27 cellular contexts compared by ENCODE assay signal in the genomic region with DNA sequence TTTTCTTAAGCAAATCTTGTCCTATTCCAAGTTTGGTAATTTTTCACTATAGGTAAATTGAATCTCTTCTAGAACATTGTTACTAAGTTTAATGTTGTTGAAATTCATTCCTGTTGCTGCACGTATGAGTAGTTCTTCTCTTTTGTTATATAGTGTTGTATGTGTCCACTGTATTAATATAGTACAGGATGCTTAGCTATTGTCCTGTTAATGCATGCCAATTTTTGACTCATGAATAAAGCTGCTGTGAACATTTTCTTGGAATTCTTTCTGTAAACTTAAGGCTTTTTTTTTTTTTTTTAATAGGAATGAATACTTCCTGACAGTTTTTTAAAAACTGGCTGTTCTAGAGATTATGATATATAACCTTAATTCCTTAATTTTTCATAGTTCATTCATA.
DNase-seq lines count a peak whose midpoint lies in the region; FAIRE-seq and TF ChIP-seq lines count a peak whose summit lies in the region.
"Had no signal": no experiment of that assay in that cellular context is flagged by ENCODE, and none has a peak within 500 bp of the region (broad histone marks: within the 10 kb centered on the region; RNA-seq: fewer than 3 reads in every experiment).

No MANE protein-coding gene starts in this region.

- no peak overlapping the region for H3K4me3 ChIP-seq in astrocyte (ENCODE audit: insufficient read depth, low read depth, low read length)
- H3K4me3 ChIP-seq in fibroblast of lung (replicated peaks in 1 of 4; ENCODE audit: control extremely low read depth in 1 of 4, insufficient read depth in 1 of 4, low read depth in 3 of 4, low read length in 4 of 4) = no peak overlapping the region
- H3K4me3 ChIP-seq: GM23338, Peyer's patch had no signal

- H3K27ac ChIP-seq in astrocyte (ENCODE audit: low read depth, low read length) (no peak overlapping the region), fibroblast of lung (ENCODE audit: insufficient read depth, low read length) (no peak overlapping the region)
- H3K27ac ChIP-seq: Peyer's patch had no signal

- H3K79me2 ChIP-seq in astrocyte (ENCODE audit: insufficient read depth, low read length) (no peaks in the 10 kb centered on the region), fibroblast of lung (ENCODE audit: control insufficient read depth, insufficient read depth, low read length) (no peaks in the 10 kb centered on the region)

- DNase-seq in HCEC 1CT = peak; percentile 58
- peak; percentile 68 for DNase-seq in astrocyte (ENCODE audit: low read depth)
- peak; percentile 48 to 74 for DNase-seq in fibroblast of lung (ENCODE audit: low read depth in 2 of 2)
- no peak for DNase-seq in HuH-7.5 (ENCODE audit: low spot score)
- DNase-seq in NCI-H524 (lab: John Stamatoyannopoulos, UW) = no peak
- no peak for DNase-seq in NCI-H510A (lab: John Stamatoyannopoulos, UW)
- no peak for DNase-seq in NCI-H2227 (lab: John Stamatoyannopoulos, UW; ENCODE audit: unreplicated experiment)
- DNase-seq: BE2C; CD8-positive, alpha-beta memory T cell; DMS 273 treated with DMSO at 0.1 percent for 48 hours; DMS79 treated with DMSO at 0.1 percent for 48 hours; H9; Karpas-422; MV-4-11; NCI-H1105 treated with DMSO at 0.1 percent for 48 hours; NCI-H2029; NCI-H446 treated with DMSO at 0.1 percent for 48 hours; NCI-H69; OCI-M1; Peyer's patch; SIG-M5; SK-N-SH; SW 1271 had no signal

- no peaks in the 10 kb centered on the region for H3K27me3 ChIP-seq in astrocyte (ENCODE audit: insufficient read depth, low read length)
- H3K27me3 ChIP-seq in fibroblast of lung (ENCODE audit: control insufficient read depth, insufficient read depth, low read length) = no peaks in the 10 kb centered on the region
- H3K27me3 ChIP-seq: BE2C, Peyer's patch had no signal

- no peak overlapping the region for H3K27ac Mint-ChIP-seq in astrocyte (ENCODE audit: unreplicated experiment)
- H3K27ac Mint-ChIP-seq: CD14-positive monocyte; CD8-positive, alpha-beta memory T cell; GM23338; H9; T-helper 1 cell treated with Interleukin-12 subunit alpha and Interleukin-12 subunit beta and Interleukin-4 antibody, amounts not matched to agents 30 μg/mL and 1 μg/mL, for 36 hours had no signal

- H3K9me3 Mint-ChIP-seq in astrocyte (ENCODE audit: unreplicated experiment) = peaks cover 5% of the 10 kb centered on the region
- H3K9me3 Mint-ChIP-seq: T-helper 1 cell treated with Interleukin-12 subunit alpha and Interleukin-12 subunit beta and Interleukin-4 antibody, amounts not matched to agents 30 μg/mL and 1 μg/mL, for 36 hours had no signal

- H3K4me1 ChIP-seq in astrocyte (ENCODE audit: insufficient read depth, low read length) = no peaks in the 10 kb centered on the region
- H3K4me1 ChIP-seq in fibroblast of lung (ENCODE audit: control insufficient read depth, extremely low read depth, insufficient read depth, low read length) = no peaks in the 10 kb centered on the region
- H3K4me1 ChIP-seq: BE2C, Peyer's patch had no signal

- TF ChIP-seq CTCF in astrocyte (IDR thresholded peaks at IDR 0.05; ENCODE audit: insufficient read depth, low read depth, low read length) (no peak), fibroblast of lung (conservative IDR thresholded peaks at IDR 0.05 in 1 of 2, IDR thresholded peaks at IDR 0.05 in 1 of 2; ENCODE audit: low read depth in 1 of 2, low read length in 2 of 2) (no peak)

- no peak overlapping the region for H3K4me3 Mint-ChIP-seq in astrocyte (ENCODE audit: unreplicated experiment)
- H3K4me3 Mint-ChIP-seq: CD14-positive monocyte; CD8-positive, alpha-beta memory T cell; GM23338; H9; T-helper 1 cell treated with Interleukin-12 subunit alpha and Interleukin-12 subunit beta and Interleukin-4 antibody, amounts not matched to agents 30 μg/mL and 1 μg/mL, for 36 hours had no signal

- H3K9ac ChIP-seq in astrocyte (ENCODE audit: low read length) (no peak overlapping the region), fibroblast of lung (ENCODE audit: insufficient read depth, low read length) (no peak overlapping the region)
- H3K9ac ChIP-seq: SK-N-SH had no signal

- H3K27me3 Mint-ChIP-seq in astrocyte (ENCODE audit: low read depth, unreplicated experiment) = no peaks in the 10 kb centered on the region
- H3K27me3 Mint-ChIP-seq: CD8-positive, alpha-beta memory T cell had no signal

- H2AFZ ChIP-seq in astrocyte (ENCODE audit: low read depth, low read length) (no peak overlapping the region), fibroblast of lung (ENCODE audit: low read length) (no peak overlapping the region)
- H2AFZ ChIP-seq: GM23338 had no signal

- H3K9me3 ChIP-seq in astrocyte (ENCODE audit: insufficient read depth, low read depth, low read length) (no peaks in the 10 kb centered on the region), fibroblast of lung (ENCODE audit: control insufficient read depth, insufficient read depth, low read depth, low read length) (no peaks in the 10 kb centered on the region)
- H3K9me3 ChIP-seq: BE2C, Peyer's patch, SK-N-SH had no signal

- no peaks in the 10 kb centered on the region for H3K4me1 Mint-ChIP-seq in astrocyte (ENCODE audit: low read depth, unreplicated experiment)
- H3K4me1 Mint-ChIP-seq: CD14-positive monocyte; CD8-positive, alpha-beta memory T cell; GM23338; H9 had no signal

- no peaks in the 10 kb centered on the region for H3K36me3 Mint-ChIP-seq in astrocyte (ENCODE audit: low read depth, unreplicated experiment)
- H3K36me3 Mint-ChIP-seq: CD14-positive monocyte; CD8-positive, alpha-beta memory T cell had no signal

- no peaks in the 10 kb centered on the region for H3K36me3 ChIP-seq in astrocyte (ENCODE audit: insufficient read depth, low read length)
- no peaks in the 10 kb centered on the region for H3K36me3 ChIP-seq in fibroblast of lung (ENCODE audit: control insufficient read depth, insufficient read depth, low read length)
- H3K36me3 ChIP-seq: BE2C, Peyer's patch had no signal

- no peak for FAIRE-seq in astrocyte (lab: Jason Lieb, UNC)
- FAIRE-seq: GM18507 had no signal

- H3K4me2 ChIP-seq in astrocyte (ENCODE audit: low read length) (no peak overlapping the region), fibroblast of lung (ENCODE audit: extremely low read depth, insufficient read depth, low read length) (no peak overlapping the region)
- H3K4me2 ChIP-seq: GM23338, SK-N-SH had no signal

- H4K20me1 ChIP-seq in astrocyte (ENCODE audit: insufficient read depth, low read length) (no peaks in the 10 kb centered on the region), fibroblast of lung (ENCODE audit: control insufficient read depth, extremely low read depth, insufficient read depth, low read length) (no peaks in the 10 kb centered on the region)

Comparison
In these comparisons a context has a peak if more than half of its experiments do, and no peak if none do; other contexts are left out.
1. DNase-seq: peak in HCEC 1CT (single experiment), astrocyte (single experiment) and fibroblast of lung (2 of 2); none in HuH-7.5 (single experiment), NCI-H524 (0 of 2), NCI-H510A (single experiment) and NCI-H2227 (single experiment).